ENCODE assay signal across 1 cellular context in the genomic region with DNA sequence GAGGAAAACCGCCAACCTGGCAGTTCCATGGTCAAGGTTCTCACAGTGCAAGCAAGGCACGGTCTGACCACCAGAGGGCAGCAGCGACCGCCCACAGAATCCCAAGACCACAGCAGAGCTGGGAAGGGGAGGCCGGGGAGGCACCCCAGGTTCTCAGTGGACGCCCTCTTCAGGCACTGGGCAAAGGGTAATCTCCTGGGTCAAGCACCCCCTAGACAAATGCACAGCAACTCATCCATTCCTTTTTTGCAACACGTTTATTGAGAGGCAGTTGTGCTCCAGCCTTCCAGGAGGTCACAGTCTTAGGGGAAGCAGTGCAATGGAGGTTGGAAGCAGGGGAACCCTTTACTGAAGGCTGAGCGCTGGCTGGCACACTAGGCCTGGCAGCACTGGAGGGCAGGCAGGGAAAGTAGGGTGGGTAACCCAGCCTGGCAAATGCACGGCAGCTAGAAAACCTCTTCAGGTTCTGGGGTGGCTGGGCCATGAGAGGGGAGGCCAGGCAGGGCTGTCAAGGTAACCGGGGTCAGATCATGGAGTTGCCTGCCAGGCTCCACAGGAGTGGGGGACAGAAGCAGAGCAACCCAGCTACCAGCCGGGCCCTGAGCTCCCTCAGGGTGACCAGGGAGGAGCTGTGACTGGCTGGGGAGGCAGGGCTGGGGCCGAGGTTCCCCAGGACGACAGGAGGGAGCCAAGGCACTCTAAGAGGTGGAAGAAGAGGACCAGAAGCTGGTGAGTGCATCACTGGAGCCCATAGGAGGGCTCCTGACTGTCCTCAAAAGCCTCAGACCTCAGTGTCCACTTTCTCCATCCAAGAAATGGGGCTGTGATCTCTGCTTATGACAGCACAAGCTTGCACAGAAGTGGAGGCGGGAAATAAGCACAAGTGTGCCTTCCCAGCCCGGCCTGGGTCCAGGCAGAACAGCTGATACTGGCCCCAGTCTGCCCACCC.
TF ChIP-seq lines count a peak whose summit lies in the region.

No MANE protein-coding gene starts in this region.

TF ChIP-seq in K562, 482 proteins besides CTCF, POLR2A, EP300 and RAD21 (continued from another document and continues in another):
- TF ChIP-seq, protein P1, sequence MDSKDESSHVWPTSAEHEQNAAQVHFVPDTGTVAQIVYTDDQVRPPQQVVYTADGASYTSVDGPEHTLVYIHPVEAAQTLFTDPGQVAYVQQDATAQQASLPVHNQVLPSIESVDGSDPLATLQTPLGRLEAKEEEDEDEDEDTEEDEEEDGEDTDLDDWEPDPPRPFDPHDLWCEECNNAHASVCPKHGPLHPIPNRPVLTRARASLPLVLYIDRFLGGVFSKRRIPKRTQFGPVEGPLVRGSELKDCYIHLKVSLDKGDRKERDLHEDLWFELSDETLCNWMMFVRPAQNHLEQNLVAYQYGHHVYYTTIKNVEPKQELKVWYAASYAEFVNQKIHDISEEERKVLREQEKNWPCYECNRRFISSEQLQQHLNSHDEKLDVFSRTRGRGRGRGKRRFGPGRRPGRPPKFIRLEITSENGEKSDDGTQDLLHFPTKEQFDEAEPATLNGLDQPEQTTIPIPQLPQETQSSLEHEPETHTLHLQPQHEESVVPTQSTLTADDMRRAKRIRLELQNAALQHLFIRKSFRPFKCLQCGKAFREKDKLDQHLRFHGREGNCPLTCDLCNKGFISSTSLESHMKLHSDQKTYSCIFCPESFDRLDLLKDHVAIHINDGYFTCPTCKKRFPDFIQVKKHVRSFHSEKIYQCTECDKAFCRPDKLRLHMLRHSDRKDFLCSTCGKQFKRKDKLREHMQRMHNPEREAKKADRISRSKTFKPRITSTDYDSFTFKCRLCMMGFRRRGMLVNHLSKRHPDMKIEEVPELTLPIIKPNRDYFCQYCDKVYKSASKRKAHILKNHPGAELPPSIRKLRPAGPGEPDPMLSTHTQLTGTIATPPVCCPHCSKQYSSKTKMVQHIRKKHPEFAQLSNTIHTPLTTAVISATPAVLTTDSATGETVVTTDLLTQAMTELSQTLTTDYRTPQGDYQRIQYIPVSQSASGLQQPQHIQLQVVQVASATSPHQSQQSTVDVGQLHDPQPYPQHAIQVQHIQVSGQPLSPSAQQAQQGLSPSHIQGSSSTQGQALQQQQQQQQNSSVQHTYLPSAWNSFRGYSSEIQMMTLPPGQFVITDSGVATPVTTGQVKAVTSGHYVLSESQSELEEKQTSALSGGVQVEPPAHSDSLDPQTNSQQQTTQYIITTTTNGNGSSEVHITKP (IDR thresholded peaks at IDR 0.05; ENCODE audit: partially characterized antibody): no peak
- TF ChIP-seq, protein P2, sequence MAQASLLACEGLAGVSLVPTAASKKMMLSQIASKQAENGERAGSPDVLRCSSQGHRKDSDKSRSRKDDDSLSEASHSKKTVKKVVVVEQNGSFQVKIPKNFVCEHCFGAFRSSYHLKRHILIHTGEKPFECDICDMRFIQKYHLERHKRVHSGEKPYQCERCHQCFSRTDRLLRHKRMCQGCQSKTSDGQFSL (CRISPR knock-in tag; IDR thresholded peaks at IDR 0.05): no peak
- TF ChIP-seq, protein P2 (tag; IDR thresholded peaks at IDR 0.05): no peak
- no peak for TF ChIP-seq SRSF9 (IDR thresholded peaks at IDR 0.05; ENCODE audit: borderline replicate concordance, low read depth, low read length)
- TF ChIP-seq, protein P3, sequence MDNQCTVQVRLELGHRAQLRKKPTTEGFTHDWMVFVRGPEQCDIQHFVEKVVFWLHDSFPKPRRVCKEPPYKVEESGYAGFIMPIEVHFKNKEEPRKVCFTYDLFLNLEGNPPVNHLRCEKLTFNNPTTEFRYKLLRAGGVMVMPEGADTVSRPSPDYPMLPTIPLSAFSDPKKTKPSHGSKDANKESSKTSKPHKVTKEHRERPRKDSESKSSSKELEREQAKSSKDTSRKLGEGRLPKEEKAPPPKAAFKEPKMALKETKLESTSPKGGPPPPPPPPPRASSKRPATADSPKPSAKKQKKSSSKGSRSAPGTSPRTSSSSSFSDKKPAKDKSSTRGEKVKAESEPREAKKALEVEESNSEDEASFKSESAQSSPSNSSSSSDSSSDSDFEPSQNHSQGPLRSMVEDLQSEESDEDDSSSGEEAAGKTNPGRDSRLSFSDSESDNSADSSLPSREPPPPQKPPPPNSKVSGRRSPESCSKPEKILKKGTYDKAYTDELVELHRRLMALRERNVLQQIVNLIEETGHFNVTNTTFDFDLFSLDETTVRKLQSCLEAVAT (IDR thresholded peaks at IDR 0.05): no peak
- TF ChIP-seq POLR3G (IDR thresholded peaks at IDR 0.05; ENCODE audit: extremely low read depth, insufficient read length, insufficient replicate concordance): no peak
- TF ChIP-seq FOXM1 (IDR thresholded peaks at IDR 0.05; ENCODE audit: low read depth): no peak
- TF ChIP-seq FOXM1 (CRISPR knock-in tag; IDR thresholded peaks at IDR 0.05; ENCODE audit: low read depth): 0 out of 2 replicates have a peak, but pooled peaks have one; percentile 48
- TF ChIP-seq, protein P4, sequence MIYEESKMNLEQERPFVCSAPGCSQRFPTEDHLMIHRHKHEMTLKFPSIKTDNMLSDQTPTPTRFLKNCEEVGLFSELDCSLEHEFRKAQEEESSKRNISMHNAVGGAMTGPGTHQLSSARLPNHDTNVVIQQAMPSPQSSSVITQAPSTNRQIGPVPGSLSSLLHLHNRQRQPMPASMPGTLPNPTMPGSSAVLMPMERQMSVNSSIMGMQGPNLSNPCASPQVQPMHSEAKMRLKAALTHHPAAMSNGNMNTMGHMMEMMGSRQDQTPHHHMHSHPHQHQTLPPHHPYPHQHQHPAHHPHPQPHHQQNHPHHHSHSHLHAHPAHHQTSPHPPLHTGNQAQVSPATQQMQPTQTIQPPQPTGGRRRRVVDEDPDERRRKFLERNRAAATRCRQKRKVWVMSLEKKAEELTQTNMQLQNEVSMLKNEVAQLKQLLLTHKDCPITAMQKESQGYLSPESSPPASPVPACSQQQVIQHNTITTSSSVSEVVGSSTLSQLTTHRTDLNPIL (CRISPR knock-in tag; IDR thresholded peaks at IDR 0.05): no peak
- no peak for TF ChIP-seq SMAD2 (IDR thresholded peaks at IDR 0.05; ENCODE audit: low read depth, low read length)
- no peak for TF ChIP-seq ZKSCAN1 (IDR thresholded peaks at IDR 0.05; ENCODE audit: low read depth, low read length)
- no peak for TF ChIP-seq ILK (tag; IDR thresholded peaks at IDR 0.05; ENCODE audit: borderline replicate concordance, low read depth)
- no peak for TF ChIP-seq ZC3H8 (IDR thresholded peaks at IDR 0.05)
- TF ChIP-seq, protein P5, sequence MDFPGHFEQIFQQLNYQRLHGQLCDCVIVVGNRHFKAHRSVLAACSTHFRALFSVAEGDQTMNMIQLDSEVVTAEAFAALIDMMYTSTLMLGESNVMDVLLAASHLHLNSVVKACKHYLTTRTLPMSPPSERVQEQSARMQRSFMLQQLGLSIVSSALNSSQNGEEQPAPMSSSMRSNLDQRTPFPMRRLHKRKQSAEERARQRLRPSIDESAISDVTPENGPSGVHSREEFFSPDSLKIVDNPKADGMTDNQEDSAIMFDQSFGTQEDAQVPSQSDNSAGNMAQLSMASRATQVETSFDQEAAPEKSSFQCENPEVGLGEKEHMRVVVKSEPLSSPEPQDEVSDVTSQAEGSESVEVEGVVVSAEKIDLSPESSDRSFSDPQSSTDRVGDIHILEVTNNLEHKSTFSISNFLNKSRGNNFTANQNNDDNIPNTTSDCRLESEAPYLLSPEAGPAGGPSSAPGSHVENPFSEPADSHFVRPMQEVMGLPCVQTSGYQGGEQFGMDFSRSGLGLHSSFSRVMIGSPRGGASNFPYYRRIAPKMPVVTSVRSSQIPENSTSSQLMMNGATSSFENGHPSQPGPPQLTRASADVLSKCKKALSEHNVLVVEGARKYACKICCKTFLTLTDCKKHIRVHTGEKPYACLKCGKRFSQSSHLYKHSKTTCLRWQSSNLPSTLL (IDR thresholded peaks at IDR 0.05): no peak
- peak; percentile 43; the same call in 1 of the 2 replicates for TF ChIP-seq POLR2G (IDR thresholded peaks at IDR 0.05; ENCODE audit: low read depth, low read length)
- TF ChIP-seq ZNF445 (CRISPR knock-in tag; IDR thresholded peaks at IDR 0.05; ENCODE audit: low read depth): no peak
- peak in 1 of 2 experiments; percentile 29; a peak in 2 of 4 replicates for TF ChIP-seq MAZ (CRISPR knock-in tag; conservative IDR thresholded peaks at IDR 0.05 in 1 of 2, IDR thresholded peaks at IDR 0.05 in 1 of 2)
- TF ChIP-seq SOX6 (IDR thresholded peaks at IDR 0.05): no peak
- 0 out of 2 replicates have a peak, but pooled peaks have one; percentile 51 for TF ChIP-seq JUND (IDR thresholded peaks at IDR 0.05; ENCODE audit: borderline replicate concordance, low read depth, low read length)
- TF ChIP-seq JUND (tag; IDR thresholded peaks at IDR 0.05; ENCODE audit: borderline replicate concordance, low read depth, low read length): no peak; the same call in 2 of the 3 replicates
- no peak for TF ChIP-seq RBM15 (IDR thresholded peaks at IDR 0.05; ENCODE audit: insufficient read depth, low read length)
- TF ChIP-seq FOXJ2 (tag; IDR thresholded peaks at IDR 0.05): no peak
- TF ChIP-seq CTBP1 (IDR thresholded peaks at IDR 0.05; ENCODE audit: borderline replicate concordance): no peak
- TF ChIP-seq XRCC5 (IDR thresholded peaks at IDR 0.05; ENCODE audit: low read depth, low read length): 0 out of 2 replicates have a peak, but pooled peaks have one; percentile 71
- TF ChIP-seq, protein P6, sequence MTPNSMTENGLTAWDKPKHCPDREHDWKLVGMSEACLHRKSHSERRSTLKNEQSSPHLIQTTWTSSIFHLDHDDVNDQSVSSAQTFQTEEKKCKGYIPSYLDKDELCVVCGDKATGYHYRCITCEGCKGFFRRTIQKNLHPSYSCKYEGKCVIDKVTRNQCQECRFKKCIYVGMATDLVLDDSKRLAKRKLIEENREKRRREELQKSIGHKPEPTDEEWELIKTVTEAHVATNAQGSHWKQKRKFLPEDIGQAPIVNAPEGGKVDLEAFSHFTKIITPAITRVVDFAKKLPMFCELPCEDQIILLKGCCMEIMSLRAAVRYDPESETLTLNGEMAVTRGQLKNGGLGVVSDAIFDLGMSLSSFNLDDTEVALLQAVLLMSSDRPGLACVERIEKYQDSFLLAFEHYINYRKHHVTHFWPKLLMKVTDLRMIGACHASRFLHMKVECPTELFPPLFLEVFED (CRISPR knock-in tag; conservative IDR thresholded peaks at IDR 0.05): no peak
- peak; percentile 76; the same call in 1 of the 2 replicates for TF ChIP-seq ESRRA (IDR thresholded peaks at IDR 0.05; ENCODE audit: borderline replicate concordance, low read depth)
- TF ChIP-seq PTBP1 (IDR thresholded peaks at IDR 0.05; ENCODE audit: low read depth, low read length): no peak
- TF ChIP-seq GATAD2B (IDR thresholded peaks at IDR 0.05; ENCODE audit: borderline replicate concordance): no peak
- peak in 1 of 2 experiments; percentile 58; a peak in 1 of 3 replicates for TF ChIP-seq CBX3 (IDR thresholded peaks at IDR 0.05; ENCODE audit: borderline replicate concordance in 1 of 2, low read length in 2 of 2)
- no peak for TF ChIP-seq DACH1 (IDR thresholded peaks at IDR 0.05; ENCODE audit: partially characterized antibody)
- TF ChIP-seq ARID2 (IDR thresholded peaks at IDR 0.05): peak; percentile 72; the same call in 1 of the 2 replicates
- no peak for TF ChIP-seq ZNF224 (CRISPR knock-in tag; IDR thresholded peaks at IDR 0.05)
- TF ChIP-seq, protein P7, sequence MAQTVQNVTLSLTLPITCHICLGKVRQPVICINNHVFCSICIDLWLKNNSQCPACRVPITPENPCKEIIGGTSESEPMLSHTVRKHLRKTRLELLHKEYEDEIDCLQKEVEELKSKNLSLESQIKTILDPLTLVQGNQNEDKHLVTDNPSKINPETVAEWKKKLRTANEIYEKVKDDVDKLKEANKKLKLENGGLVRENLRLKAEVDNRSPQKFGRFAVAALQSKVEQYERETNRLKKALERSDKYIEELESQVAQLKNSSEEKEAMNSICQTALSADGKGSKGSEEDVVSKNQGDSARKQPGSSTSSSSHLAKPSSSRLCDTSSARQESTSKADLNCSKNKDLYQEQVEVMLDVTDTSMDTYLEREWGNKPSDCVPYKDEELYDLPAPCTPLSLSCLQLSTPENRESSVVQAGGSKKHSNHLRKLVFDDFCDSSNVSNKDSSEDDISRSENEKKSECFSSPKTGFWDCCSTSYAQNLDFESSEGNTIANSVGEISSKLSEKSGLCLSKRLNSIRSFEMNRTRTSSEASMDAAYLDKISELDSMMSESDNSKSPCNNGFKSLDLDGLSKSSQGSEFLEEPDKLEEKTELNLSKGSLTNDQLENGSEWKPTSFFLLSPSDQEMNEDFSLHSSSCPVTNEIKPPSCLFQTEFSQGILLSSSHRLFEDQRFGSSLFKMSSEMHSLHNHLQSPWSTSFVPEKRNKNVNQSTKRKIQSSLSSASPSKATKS (CRISPR knock-in tag; IDR thresholded peaks at IDR 0.05): no peak
- TF ChIP-seq ADNP (tag; IDR thresholded peaks at IDR 0.05): no peak
- no peak for TF ChIP-seq COPS2 (conservative IDR thresholded peaks at IDR 0.05)
- no peak for TF ChIP-seq MECOM (CRISPR knock-in tag; IDR thresholded peaks at IDR 0.05)
- no peak for TF ChIP-seq BRF1 (IDR thresholded peaks at IDR 0.05; ENCODE audit: borderline replicate concordance, extremely low read depth, insufficient read length)
- TF ChIP-seq, protein P8, sequence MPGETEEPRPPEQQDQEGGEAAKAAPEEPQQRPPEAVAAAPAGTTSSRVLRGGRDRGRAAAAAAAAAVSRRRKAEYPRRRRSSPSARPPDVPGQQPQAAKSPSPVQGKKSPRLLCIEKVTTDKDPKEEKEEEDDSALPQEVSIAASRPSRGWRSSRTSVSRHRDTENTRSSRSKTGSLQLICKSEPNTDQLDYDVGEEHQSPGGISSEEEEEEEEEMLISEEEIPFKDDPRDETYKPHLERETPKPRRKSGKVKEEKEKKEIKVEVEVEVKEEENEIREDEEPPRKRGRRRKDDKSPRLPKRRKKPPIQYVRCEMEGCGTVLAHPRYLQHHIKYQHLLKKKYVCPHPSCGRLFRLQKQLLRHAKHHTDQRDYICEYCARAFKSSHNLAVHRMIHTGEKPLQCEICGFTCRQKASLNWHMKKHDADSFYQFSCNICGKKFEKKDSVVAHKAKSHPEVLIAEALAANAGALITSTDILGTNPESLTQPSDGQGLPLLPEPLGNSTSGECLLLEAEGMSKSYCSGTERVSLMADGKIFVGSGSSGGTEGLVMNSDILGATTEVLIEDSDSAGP (CRISPR knock-in tag; IDR thresholded peaks at IDR 0.05): no peak
- no peak for TF ChIP-seq PCBP1 (IDR thresholded peaks at IDR 0.05; ENCODE audit: low read depth, low read length, poor library complexity, severe bottlenecking)
- TF ChIP-seq, protein P9, sequence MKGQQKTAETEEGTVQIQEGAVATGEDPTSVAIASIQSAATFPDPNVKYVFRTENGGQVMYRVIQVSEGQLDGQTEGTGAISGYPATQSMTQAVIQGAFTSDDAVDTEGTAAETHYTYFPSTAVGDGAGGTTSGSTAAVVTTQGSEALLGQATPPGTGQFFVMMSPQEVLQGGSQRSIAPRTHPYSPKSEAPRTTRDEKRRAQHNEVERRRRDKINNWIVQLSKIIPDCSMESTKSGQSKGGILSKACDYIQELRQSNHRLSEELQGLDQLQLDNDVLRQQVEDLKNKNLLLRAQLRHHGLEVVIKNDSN (CRISPR knock-in tag; IDR thresholded peaks at IDR 0.05): no peak
- TF ChIP-seq CREBBP (IDR thresholded peaks at IDR 0.05; ENCODE audit: low read depth, low read length): no peak
- no peak for TF ChIP-seq DIDO1 (tag; IDR thresholded peaks at IDR 0.05; ENCODE audit: low read depth)
- TF ChIP-seq ZNF766 (CRISPR knock-in tag; conservative IDR thresholded peaks at IDR 0.05): no peak
- no peak for TF ChIP-seq ELF2 (CRISPR knock-in tag; IDR thresholded peaks at IDR 0.05)
